ENCODE assay signal across 11 cellular contexts in genomic region chr9:137689745-137690529, GRCh38.
A peak's percentile ranks its signal among the peaks of the same experiment; 100 is the strongest.
DNase-seq lines count a peak whose midpoint lies in the region; ATAC-seq, FAIRE-seq and TF ChIP-seq lines count a peak whose summit lies in the region.
"Had no signal": no experiment of that assay in that cellular context is flagged by ENCODE, and none has a peak within 500 bp of the region (broad histone marks: within the 10 kb centered on the region; RNA-seq: fewer than 3 reads in every experiment).

No MANE protein-coding gene starts in this region.

- TF ChIP-seq POLR2A in HepG2 (IDR thresholded peaks at IDR 0.05; ENCODE audit: insufficient read depth in 1 of 2, low read depth in 2 of 2, low read length in 2 of 2) = no peak

- H3K27me3 ChIP-seq in HepG2 (ENCODE audit: control insufficient read depth in 1 of 2, insufficient read depth in 2 of 2, low read length in 2 of 2) = no peaks in the 10 kb centered on the region
- H3K27me3 ChIP-seq: upper lobe of left lung had no signal

- no peak overlapping the region for H3K9ac ChIP-seq in HepG2 (ENCODE audit: insufficient read depth, low read depth, low read length)

- intact Hi-C loops in HepG2 (cut with micrococcal nuclease; ENCODE audit: unreplicated experiment) = no loop called here

- peaks cover 68% of the 10 kb centered on the region for H3K79me2 ChIP-seq in HepG2 (ENCODE audit: insufficient read depth, low read length)

- no peaks in the 10 kb centered on the region for H3K36me3 ChIP-seq in HepG2 (replicated peaks in 1 of 2; ENCODE audit: control insufficient read depth in 1 of 2, insufficient read depth in 2 of 2, low read length in 2 of 2)
- H3K36me3 ChIP-seq: upper lobe of left lung had no signal

- peaks cover 44% of the 10 kb centered on the region for H3K4me1 ChIP-seq in HepG2 (ENCODE audit: insufficient read depth, low read length)

- H3K4me3 ChIP-seq in AG10803 (ENCODE audit: low read length) (no peak overlapping the region), HepG2 (replicated peaks in 1 of 3; ENCODE audit: insufficient read depth in 1 of 3, low read depth in 2 of 3, low read length in 3 of 3) (no peak overlapping the region)
- H3K4me3 ChIP-seq: upper lobe of left lung had no signal

- H3K27ac ChIP-seq in HepG2 (ENCODE audit: extremely low read length, insufficient read depth, low read length) = peak overlapping the region; percentile 6
- H3K27ac ChIP-seq: upper lobe of left lung had no signal

- POLR2A ChIA-PET in HEK293T (lab: Yijun Ruan, JAX) = no interaction called here
- POLR2A ChIA-PET in HepG2 (lab: Yijun Ruan, JAX) = interaction anchor here (1.3 to 2.3 kb wide), 2 partner anchors 19 to 138 kb away, joined by 3 to 8 read pairs; partner anchors contain the start of gene MRPL41

- peaks cover 28% of the 10 kb centered on the region for H4K20me1 ChIP-seq in HepG2 (ENCODE audit: insufficient read depth, low read length)

- ATAC-seq in HepG2 (peak; percentile 54), GM19035 (IDR thresholded peaks at IDR 0.05; ENCODE audit: unreplicated experiment) (no peak), GM18511 (IDR thresholded peaks at IDR 0.05; ENCODE audit: unreplicated experiment) (no peak)

- no peak for TF ChIP-seq RAD21 in HepG2 (CRISPR knock-in tag; IDR thresholded peaks at IDR 0.05)

- BruUV-seq in HepG2 (replicated peaks; lab: Mats Ljungman, UMichigan) = no TSS peak

- H3K4me2 ChIP-seq in HepG2 (ENCODE audit: low read depth, low read length) = no peak overlapping the region

- peak; percentile 39 for FAIRE-seq in HepG2 (lab: Jason Lieb, UNC)

- no peak overlapping the region for H2AFZ ChIP-seq in HepG2 (ENCODE audit: low read length)

- peak; percentile 70 for DNase-seq in AG10803 (ENCODE audit: low read depth)
- no peak for DNase-seq in HEK293T (ENCODE audit: extremely low spot score)
- DNase-seq in amniotic epithelial cell (ENCODE audit: low read depth) = peak; percentile 92
- peak; percentile 73 for DNase-seq in HepG2 (ENCODE audit: low spot score)
- DNase-seq in kidney glomerular epithelial cell (lab: John Stamatoyannopoulos, UW) = no peak
- DNase-seq in activated gamma-delta T cell (lab: John Stamatoyannopoulos, UW) = no peak
- DNase-seq: amygdala; stimulated activated CD4-positive, alpha-beta T cell treated with anti-CD3 and anti-CD28 coated beads, Interleukin-1b, Interleukin-23, amount 100 ng/mL, for 48 hours; upper lobe of left lung had no signal

- WGBS in HepG2 (ENCODE audit: low lambda C conversion rate) = 62% methylated on average over 16 of the region's 16 CpGs

- H3K9me3 ChIP-seq in HepG2 (ENCODE audit: low read length) = no peaks in the 10 kb centered on the region
- H3K9me3 ChIP-seq: upper lobe of left lung had no signal

- no peak for TF ChIP-seq EP300 in HepG2 (IDR thresholded peaks at IDR 0.05; ENCODE audit: low read depth in 2 of 2, low read length in 2 of 2)
- TF ChIP-seq EP300 in HepG2 (CRISPR knock-in tag; IDR thresholded peaks at IDR 0.05; ENCODE audit: borderline replicate concordance) = no peak

- CTCF ChIA-PET in HEK293T (lab: Yijun Ruan, JAX) (interaction anchor here (0.6 to 2.4 kb wide), 2 partner anchors 14 to 17 kb away, joined by 5 to 11 read pairs; no protein-coding TSS in a partner anchor), HepG2 (lab: Yijun Ruan, JAX; ENCODE audit: low intra/inter-chr PET ratio, low total read pairs) (no interaction called here)

- in situ Hi-C loops in HepG2 (cut with HindIII; ENCODE audit: extremely low pct_ligation_motif_present, low pct_unique_long_range_greater_than_20kb) = no loop called here

- TF ChIP-seq CTCF in AG10803 (conservative IDR thresholded peaks at IDR 0.05; ENCODE audit: low read length) = no peak
- no peak for TF ChIP-seq CTCF in HepG2 (CRISPR knock-in tag; IDR thresholded peaks at IDR 0.05)

TF ChIP-seq in HEK293T, 16 proteins besides CTCF, POLR2A, EP300 and RAD21:
- TF ChIP-seq PKNOX1 (IDR thresholded peaks at IDR 0.05) (peak; percentile 88), SUZ12 (IDR thresholded peaks at IDR 0.05) (no peak), TARDBP (IDR thresholded peaks at IDR 0.05) (no peak)

TF ChIP-seq in HepG2, 621 proteins besides CTCF, POLR2A, EP300 and RAD21 (continues in another document):
- TF ChIP-seq SKI (IDR thresholded peaks at IDR 0.05; ENCODE audit: partially characterized antibody) (peak; percentile 11), ZNF644 (CRISPR knock-in tag; IDR thresholded peaks at IDR 0.05; ENCODE audit: low read depth) (no peak), RFX3 (CRISPR knock-in tag; IDR thresholded peaks at IDR 0.05) (no peak), ZNF329 (CRISPR knock-in tag; IDR thresholded peaks at IDR 0.05; ENCODE audit: low read depth) (no peak), ZNF883 (CRISPR knock-in tag; IDR thresholded peaks at IDR 0.05; ENCODE audit: not compliant biosample characterization) (no peak), SALL1 (CRISPR knock-in tag; IDR thresholded peaks at IDR 0.05) (0 out of 2 replicates have a peak, but pooled peaks have one; percentile 18), ZNF574 (CRISPR knock-in tag; IDR thresholded peaks at IDR 0.05) (0 out of 2 replicates have a peak, but pooled peaks have one; percentile 6), FOXA1 (IDR thresholded peaks at IDR 0.05) (no peak), FOXA1 (CRISPR knock-in tag; IDR thresholded peaks at IDR 0.05) (peak; percentile 38; the same call in 1 of the 2 replicates), AHR (CRISPR knock-in tag; IDR thresholded peaks at IDR 0.05) (no peak), GATA4 (IDR thresholded peaks at IDR 0.05; ENCODE audit: borderline replicate concordance, low read depth) (no peak), SRY (CRISPR knock-in tag; IDR thresholded peaks at IDR 0.05) (no peak), CEBPG (CRISPR knock-in tag; IDR thresholded peaks at IDR 0.05) (peak; percentile 78), SRSF9 (IDR thresholded peaks at IDR 0.05; ENCODE audit: borderline replicate concordance, insufficient read depth, low read depth, low read length, poor library complexity, severe bottlenecking) (no peak)
- TF ChIP-seq, protein P1, sequence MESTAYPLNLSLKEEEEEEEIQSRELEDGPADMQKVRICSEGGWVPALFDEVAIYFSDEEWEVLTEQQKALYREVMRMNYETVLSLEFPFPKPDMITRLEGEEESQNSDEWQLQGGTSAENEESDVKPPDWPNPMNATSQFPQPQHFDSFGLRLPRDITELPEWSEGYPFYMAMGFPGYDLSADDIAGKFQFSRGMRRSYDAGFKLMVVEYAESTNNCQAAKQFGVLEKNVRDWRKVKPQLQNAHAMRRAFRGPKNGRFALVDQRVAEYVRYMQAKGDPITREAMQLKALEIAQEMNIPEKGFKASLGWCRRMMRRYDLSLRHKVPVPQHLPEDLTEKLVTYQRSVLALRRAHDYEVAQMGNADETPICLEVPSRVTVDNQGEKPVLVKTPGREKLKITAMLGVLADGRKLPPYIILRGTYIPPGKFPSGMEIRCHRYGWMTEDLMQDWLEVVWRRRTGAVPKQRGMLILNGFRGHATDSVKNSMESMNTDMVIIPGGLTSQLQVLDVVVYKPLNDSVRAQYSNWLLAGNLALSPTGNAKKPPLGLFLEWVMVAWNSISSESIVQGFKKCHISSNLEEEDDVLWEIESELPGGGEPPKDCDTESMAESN (CRISPR knock-in tag; conservative IDR thresholded peaks at IDR 0.05) = no peak
- TF ChIP-seq, protein P2, sequence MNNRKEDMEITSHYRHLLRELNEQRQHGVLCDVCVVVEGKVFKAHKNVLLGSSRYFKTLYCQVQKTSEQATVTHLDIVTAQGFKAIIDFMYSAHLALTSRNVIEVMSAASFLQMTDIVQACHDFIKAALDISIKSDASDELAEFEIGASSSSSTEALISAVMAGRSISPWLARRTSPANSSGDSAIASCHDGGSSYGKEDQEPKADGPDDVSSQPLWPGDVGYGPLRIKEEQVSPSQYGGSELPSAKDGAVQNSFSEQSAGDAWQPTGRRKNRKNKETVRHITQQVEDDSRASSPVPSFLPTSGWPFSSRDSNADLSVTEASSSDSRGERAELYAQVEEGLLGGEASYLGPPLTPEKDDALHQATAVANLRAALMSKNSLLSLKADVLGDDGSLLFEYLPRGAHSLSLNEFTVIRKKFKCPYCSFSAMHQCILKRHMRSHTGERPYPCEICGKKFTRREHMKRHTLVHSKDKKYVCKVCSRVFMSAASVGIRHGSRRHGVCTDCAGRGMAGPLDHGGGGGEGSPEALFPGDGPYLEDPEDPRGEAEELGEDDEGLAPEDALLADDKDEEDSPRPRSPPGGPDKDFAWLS (CRISPR knock-in tag; IDR thresholded peaks at IDR 0.05; ENCODE audit: borderline replicate concordance) = no peak

Comparison
In these comparisons a context has a peak if more than half of its experiments do, and no peak if none do; other contexts are left out.
1. DNase-seq: peak in AG10803 (single experiment), amniotic epithelial cell (single experiment) and HepG2 (single experiment); none in HEK293T (single experiment), kidney glomerular epithelial cell (single experiment) and activated gamma-delta T cell (single experiment).